ENCODE assay signal across 12 cellular contexts in the genomic region with DNA sequence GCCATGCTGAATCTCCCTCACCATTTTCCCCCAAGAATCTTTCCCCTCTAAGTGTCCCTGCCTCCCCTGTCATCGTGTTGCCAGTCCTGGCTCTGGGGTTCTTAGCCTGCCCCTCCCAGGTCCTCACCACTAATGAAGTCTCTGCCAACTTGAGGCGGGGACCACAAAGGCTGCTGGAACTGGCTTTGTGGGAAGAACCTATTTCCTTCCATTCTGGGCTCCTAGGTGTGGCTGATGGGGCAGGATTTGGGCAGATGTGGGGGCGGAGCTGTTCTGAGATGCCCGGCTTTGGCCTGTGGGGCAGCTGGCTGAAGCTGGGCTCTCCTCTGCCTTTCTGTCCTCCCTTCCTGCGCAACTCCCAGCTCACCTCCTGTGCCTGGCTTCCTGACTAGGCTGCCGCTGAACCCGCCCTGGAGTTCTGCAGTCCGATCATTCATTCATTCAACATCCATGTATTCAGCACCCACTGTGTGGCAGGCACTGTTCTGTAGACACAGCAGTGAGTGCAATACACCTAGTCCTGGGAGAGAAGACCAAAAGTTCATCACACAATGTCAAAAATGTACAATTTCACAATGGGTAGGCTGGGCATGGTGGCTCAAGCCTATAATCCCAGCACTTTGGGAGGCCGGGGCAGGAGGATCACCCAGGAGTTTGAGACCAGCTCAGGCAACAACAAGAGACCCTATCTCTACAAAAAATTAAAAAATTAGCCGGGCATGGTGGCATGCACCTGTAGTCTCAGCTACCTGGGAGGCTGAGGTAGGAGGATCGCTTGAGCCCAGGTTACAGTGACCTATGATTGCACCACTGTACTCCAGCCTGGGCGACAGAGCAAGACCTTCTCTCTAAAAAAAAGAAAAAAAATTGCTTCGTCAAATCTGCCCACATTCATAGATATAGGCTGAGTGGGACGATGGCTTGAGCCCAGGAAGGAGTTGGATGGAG. TPM values are rescaled to one million over a fixed set of nuclear protein-coding genes. Genes with fewer than 3 reads are reported as not detected.
DNase-seq lines count a peak whose midpoint lies in the region; ATAC-seq, FAIRE-seq and TF ChIP-seq lines count a peak whose summit lies in the region.
"Had no signal": no experiment of that assay in that cellular context is flagged by ENCODE, and none has a peak within 500 bp of the region (broad histone marks: within the 10 kb centered on the region; RNA-seq: fewer than 3 reads in every experiment).

No MANE protein-coding gene starts in this region.

- no peak overlapping the region for H3K27ac Mint-ChIP-seq in T-helper 2 cell treated with Interferon-gamma antibody and Interleukin-4, amounts not matched to agents 5 μg/mL and 100 μg/mL, for 36 hours
- H3K27ac Mint-ChIP-seq in IgD-negative memory B cell (peak overlapping the region; percentile 81 to 84 (median 82)), astrocyte (ENCODE audit: unreplicated experiment) (no peak overlapping the region), osteocyte (ENCODE audit: unreplicated experiment) (no peak overlapping the region)

- no peak for DNase-seq in T-helper 2 cell treated with Interferon-gamma antibody and Interleukin-4, amounts not matched to agents 5 μg/mL and 100 μg/mL, for 36 hours (ENCODE audit: low spot score)
- no peak for DNase-seq in T-helper 2 cell
- no peak for DNase-seq in astrocyte (ENCODE audit: low read depth)
- DNase-seq in osteocyte (ENCODE audit: extremely low spot score, unreplicated experiment), result no peak
- no peak for DNase-seq in HAP-1 (ENCODE audit: low spot score in 2 of 2)
- DNase-seq: anterior cingulate cortex; NCI-H748 treated with DMSO at 0.1 percent for 48 hours; stimulated activated CD4-positive, alpha-beta T cell treated with anti-CD3 and anti-CD28 coated beads, Interleukin-4, amount 100 ng/mL, for 4 hours had no signal

- H3K79me2 ChIP-seq in astrocyte (ENCODE audit: insufficient read depth, low read length), result peaks cover 27% of the 10 kb centered on the region

- no peak for ATAC-seq in SK-N-SH treated with all-trans-retinoic acid at 6 μM for 48 hours
- ATAC-seq in GM21576 (IDR thresholded peaks at IDR 0.05; ENCODE audit: unreplicated experiment), result no peak

- H2AFZ ChIP-seq in astrocyte (ENCODE audit: low read depth, low read length), result no peak overlapping the region

- H3K27me3 Mint-ChIP-seq in T-helper 2 cell treated with Interferon-gamma antibody and Interleukin-4, amounts not matched to agents 5 μg/mL and 100 μg/mL, for 36 hours (ENCODE audit: low read depth), result no peaks in the 10 kb centered on the region
- H3K27me3 Mint-ChIP-seq in IgD-negative memory B cell (no peaks in the 10 kb centered on the region), astrocyte (ENCODE audit: low read depth, unreplicated experiment) (peaks cover 8% of the 10 kb centered on the region), osteocyte (ENCODE audit: unreplicated experiment) (no peaks in the 10 kb centered on the region)

- no peaks in the 10 kb centered on the region for H3K9me3 Mint-ChIP-seq in T-helper 2 cell treated with Interferon-gamma antibody and Interleukin-4, amounts not matched to agents 5 μg/mL and 100 μg/mL, for 36 hours
- no peaks in the 10 kb centered on the region for H3K9me3 Mint-ChIP-seq in IgD-negative memory B cell
- no peaks in the 10 kb centered on the region for H3K9me3 Mint-ChIP-seq in astrocyte (ENCODE audit: unreplicated experiment)
- no peaks in the 10 kb centered on the region for H3K9me3 Mint-ChIP-seq in osteocyte (ENCODE audit: unreplicated experiment)

- H3K4me2 ChIP-seq in astrocyte (ENCODE audit: low read length), result no peak overlapping the region

- no peaks in the 10 kb centered on the region for H3K36me3 Mint-ChIP-seq in T-helper 2 cell treated with Interferon-gamma antibody and Interleukin-4, amounts not matched to agents 5 μg/mL and 100 μg/mL, for 36 hours (ENCODE audit: low read depth)
- peaks cover 1% of the 10 kb centered on the region for H3K36me3 Mint-ChIP-seq in IgD-negative memory B cell
- H3K36me3 Mint-ChIP-seq in astrocyte (ENCODE audit: low read depth, unreplicated experiment), result no peaks in the 10 kb centered on the region
- no peaks in the 10 kb centered on the region for H3K36me3 Mint-ChIP-seq in osteocyte (ENCODE audit: unreplicated experiment)

- H4K20me1 ChIP-seq in astrocyte (ENCODE audit: insufficient read depth, low read length), result peaks cover 24% of the 10 kb centered on the region

- H3K27ac ChIP-seq in astrocyte (ENCODE audit: low read depth, low read length), result no peak overlapping the region

- H3K9me3 ChIP-seq in astrocyte (ENCODE audit: insufficient read depth, low read depth, low read length) (no peaks in the 10 kb centered on the region), HAP-1 (no peaks in the 10 kb centered on the region)

- no peak overlapping the region for H3K9ac ChIP-seq in astrocyte (ENCODE audit: low read length)

- FAIRE-seq in astrocyte (lab: Jason Lieb, UNC), result no peak
- FAIRE-seq: GM18507 had no signal

- TF ChIP-seq CTCF in astrocyte (IDR thresholded peaks at IDR 0.05; ENCODE audit: insufficient read depth, low read depth, low read length) (no peak), osteocyte (IDR thresholded peaks at IDR 0.05) (no peak)

- no peaks in the 10 kb centered on the region for H3K36me3 ChIP-seq in astrocyte (ENCODE audit: insufficient read depth, low read length)
- no peaks in the 10 kb centered on the region for H3K36me3 ChIP-seq in HAP-1 (replicated peaks)

- H3K4me1 Mint-ChIP-seq in T-helper 2 cell treated with Interferon-gamma antibody and Interleukin-4, amounts not matched to agents 5 μg/mL and 100 μg/mL, for 36 hours (ENCODE audit: low read depth), result peaks cover 42% of the 10 kb centered on the region
- peaks cover 28 to 42% (median 29%) of the 10 kb centered on the region in 3 donors for H3K4me1 Mint-ChIP-seq in IgD-negative memory B cell
- peaks cover 10% of the 10 kb centered on the region for H3K4me1 Mint-ChIP-seq in astrocyte (ENCODE audit: low read depth, unreplicated experiment)
- peaks cover 24% of the 10 kb centered on the region for H3K4me1 Mint-ChIP-seq in osteocyte (ENCODE audit: unreplicated experiment)

- H3K4me1 ChIP-seq in astrocyte (ENCODE audit: insufficient read depth, low read length), result peaks cover 14% of the 10 kb centered on the region
- peaks cover 6% of the 10 kb centered on the region; the same call in 1 of the 2 replicates for H3K4me1 ChIP-seq in HAP-1

- peak overlapping the region; percentile 72 for H3K4me3 Mint-ChIP-seq in T-helper 2 cell treated with Interferon-gamma antibody and Interleukin-4, amounts not matched to agents 5 μg/mL and 100 μg/mL, for 36 hours
- H3K4me3 Mint-ChIP-seq in IgD-negative memory B cell, result peak overlapping the region; percentile 72 to 88 (median 80)
- peak overlapping the region; percentile 75 for H3K4me3 Mint-ChIP-seq in astrocyte (ENCODE audit: unreplicated experiment)
- peak overlapping the region; percentile 64 for H3K4me3 Mint-ChIP-seq in osteocyte (ENCODE audit: unreplicated experiment)

- no peaks in the 10 kb centered on the region for H3K27me3 ChIP-seq in astrocyte (ENCODE audit: insufficient read depth, low read length)
- H3K27me3 ChIP-seq in HAP-1 (ENCODE audit: low read depth), result no peaks in the 10 kb centered on the region

- in situ Hi-C loops in HAP-1 (cut with MboI; ENCODE audit: low sequenced_read_pairs), result no loop called here

- H3K4me3 ChIP-seq in astrocyte (ENCODE audit: insufficient read depth, low read depth, low read length) (no peak overlapping the region), HAP-1 (no peak overlapping the region)

TF ChIP-seq in SK-N-SH treated with all-trans-retinoic acid at 6 μM for 48 hours, 23 proteins besides CTCF, POLR2A, EP300 and RAD21:
- TF ChIP-seq ZNF565 (CRISPR knock-in tag; conservative IDR thresholded peaks at IDR 0.05; ENCODE audit: low read depth) (no peak), SNAI2 (CRISPR knock-in tag; IDR thresholded peaks at IDR 0.05) (no peak), ARNTL (CRISPR knock-in tag; IDR thresholded peaks at IDR 0.05; ENCODE audit: borderline replicate concordance, low read depth) (no peak), TCF4 (CRISPR knock-in tag; IDR thresholded peaks at IDR 0.05; ENCODE audit: borderline replicate concordance) (no peak), BACH2 (CRISPR knock-in tag; IDR thresholded peaks at IDR 0.05; ENCODE audit: borderline replicate concordance) (no peak), ZNF8 (CRISPR knock-in tag; IDR thresholded peaks at IDR 0.05) (no peak), CSDC2 (CRISPR knock-in tag; IDR thresholded peaks at IDR 0.05) (no peak), ZFP30 (CRISPR knock-in tag; IDR thresholded peaks at IDR 0.05) (no peak), GLIS3 (CRISPR knock-in tag; IDR thresholded peaks at IDR 0.05) (no peak)
- TF ChIP-seq, protein P1, sequence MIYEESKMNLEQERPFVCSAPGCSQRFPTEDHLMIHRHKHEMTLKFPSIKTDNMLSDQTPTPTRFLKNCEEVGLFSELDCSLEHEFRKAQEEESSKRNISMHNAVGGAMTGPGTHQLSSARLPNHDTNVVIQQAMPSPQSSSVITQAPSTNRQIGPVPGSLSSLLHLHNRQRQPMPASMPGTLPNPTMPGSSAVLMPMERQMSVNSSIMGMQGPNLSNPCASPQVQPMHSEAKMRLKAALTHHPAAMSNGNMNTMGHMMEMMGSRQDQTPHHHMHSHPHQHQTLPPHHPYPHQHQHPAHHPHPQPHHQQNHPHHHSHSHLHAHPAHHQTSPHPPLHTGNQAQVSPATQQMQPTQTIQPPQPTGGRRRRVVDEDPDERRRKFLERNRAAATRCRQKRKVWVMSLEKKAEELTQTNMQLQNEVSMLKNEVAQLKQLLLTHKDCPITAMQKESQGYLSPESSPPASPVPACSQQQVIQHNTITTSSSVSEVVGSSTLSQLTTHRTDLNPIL (CRISPR knock-in tag; IDR thresholded peaks at IDR 0.05; ENCODE audit: low read depth), result no peak
- TF ChIP-seq, protein P2, sequence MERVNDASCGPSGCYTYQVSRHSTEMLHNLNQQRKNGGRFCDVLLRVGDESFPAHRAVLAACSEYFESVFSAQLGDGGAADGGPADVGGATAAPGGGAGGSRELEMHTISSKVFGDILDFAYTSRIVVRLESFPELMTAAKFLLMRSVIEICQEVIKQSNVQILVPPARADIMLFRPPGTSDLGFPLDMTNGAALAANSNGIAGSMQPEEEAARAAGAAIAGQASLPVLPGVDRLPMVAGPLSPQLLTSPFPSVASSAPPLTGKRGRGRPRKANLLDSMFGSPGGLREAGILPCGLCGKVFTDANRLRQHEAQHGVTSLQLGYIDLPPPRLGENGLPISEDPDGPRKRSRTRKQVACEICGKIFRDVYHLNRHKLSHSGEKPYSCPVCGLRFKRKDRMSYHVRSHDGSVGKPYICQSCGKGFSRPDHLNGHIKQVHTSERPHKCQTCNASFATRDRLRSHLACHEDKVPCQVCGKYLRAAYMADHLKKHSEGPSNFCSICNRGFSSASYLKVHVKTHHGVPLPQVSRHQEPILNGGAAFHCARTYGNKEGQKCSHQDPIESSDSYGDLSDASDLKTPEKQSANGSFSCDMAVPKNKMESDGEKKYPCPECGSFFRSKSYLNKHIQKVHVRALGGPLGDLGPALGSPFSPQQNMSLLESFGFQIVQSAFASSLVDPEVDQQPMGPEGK (CRISPR knock-in tag; IDR thresholded peaks at IDR 0.05; ENCODE audit: borderline replicate concordance), result no peak

RNA-seq across cellular contexts. Expression of a gene that starts 1.9 kb away (rescaled TPM):
- polyA plus RNA-seq in IgD-negative memory B cell, result 60.9 TPM
- total RNA-seq in astrocyte, result 12.2 and 16.7 TPM in 2 replicates
- total RNA-seq in osteocyte, result 23.4 and 24.0 TPM in 2 replicates

Comparison
In these comparisons a context has a peak if more than half of its experiments do, and no peak if none do; other contexts are left out.
1. H3K27ac Mint-ChIP-seq: peak in IgD-negative memory B cell (3 of 3); none in T-helper 2 cell treated with Interferon-gamma antibody and Interleukin-4, amounts not matched to agents 5 μg/mL and 100 μg/mL, for 36 hours (single experiment), astrocyte (single experiment) and osteocyte (single experiment).
2. Peak in every context shown above with its lines, with median percentiles within 50 percentile points of each other: H3K4me3 Mint-ChIP-seq.